In genomic region chr1:184033136-184033469, GRCh38 we compare ENCODE assay signal across 17 cellular contexts. TPM values are rescaled to one million over a fixed set of nuclear protein-coding genes. Genes with fewer than 3 reads are reported as not detected.
DNase-seq lines count a peak whose midpoint lies in the region; FAIRE-seq and TF ChIP-seq lines count a peak whose summit lies in the region.
"Had no signal": no experiment of that assay in that cellular context is flagged by ENCODE, and none has a peak within 500 bp of the region (broad histone marks: within the 10 kb centered on the region; RNA-seq: fewer than 3 reads in every experiment).

No MANE protein-coding gene starts in this region.

- H3K36me3 Mint-ChIP-seq in brain = no peaks in the 10 kb centered on the region
- no peaks in the 10 kb centered on the region for H3K36me3 Mint-ChIP-seq in neural crest cell (ENCODE audit: low read depth)
- no peaks in the 10 kb centered on the region for H3K36me3 Mint-ChIP-seq in chondrocyte (ENCODE audit: low read depth)
- H3K36me3 Mint-ChIP-seq: CD4-positive, alpha-beta memory T cell had no signal

- H3K27ac Mint-ChIP-seq in brain = peak overlapping the region in 3 of 5 experiments; percentile 38 to 92 (median 90)
- peak overlapping the region; percentile 9 for H3K27ac Mint-ChIP-seq in neural crest cell (ENCODE audit: unreplicated experiment)
- no peak overlapping the region for H3K27ac Mint-ChIP-seq in chondrocyte (ENCODE audit: unreplicated experiment)
- H3K27ac Mint-ChIP-seq: CD4-positive, alpha-beta memory T cell; GM23338 had no signal

- H3K9me3 Mint-ChIP-seq in brain (no peaks in the 10 kb centered on the region), neural crest cell (no peaks in the 10 kb centered on the region), chondrocyte (ENCODE audit: low read depth) (no peaks in the 10 kb centered on the region)
- H3K9me3 Mint-ChIP-seq: CD4-positive, alpha-beta memory T cell; GM23338 had no signal

- DNase-seq in NCI-H2227 (lab: John Stamatoyannopoulos, UW; ENCODE audit: unreplicated experiment) = peak; percentile 27
- DNase-seq in NCI-H2227 treated with DMSO at 0.1 percent for 48 hours (lab: John Stamatoyannopoulos, UW) = no peak
- no peak for DNase-seq in neural crest cell (ENCODE audit: low read depth, low spot score)
- no peak for DNase-seq in urothelium cell line (ENCODE audit: low spot score)
- no peak for DNase-seq in middle frontal gyrus (ENCODE audit: extremely low spot score, low spot score)
- no peak for DNase-seq in NCI-H510A treated with DMSO at 0.1 percent for 48 hours (lab: John Stamatoyannopoulos, UW)
- no peak for DNase-seq in chondrocyte (ENCODE audit: low spot score)
- DNase-seq: CD4-positive, alpha-beta memory T cell; DMS53; NCI-H187; NCI-H774; PC-3; SIG-M5 had no signal

- TF ChIP-seq CTCF in brain (conservative IDR thresholded peaks at IDR 0.05) = no peak
- TF ChIP-seq CTCF in neural crest cell (conservative IDR thresholded peaks at IDR 0.05) = no peak
- TF ChIP-seq CTCF in chondrocyte (IDR thresholded peaks at IDR 0.05) = no peak

- H3K27me3 Mint-ChIP-seq in brain = peaks cover 17% of the 10 kb centered on the region
- H3K27me3 Mint-ChIP-seq in neural crest cell (ENCODE audit: low read depth) = peaks cover 8% of the 10 kb centered on the region
- no peaks in the 10 kb centered on the region for H3K27me3 Mint-ChIP-seq in chondrocyte (ENCODE audit: low read depth)

- H3K4me1 Mint-ChIP-seq in brain (peaks cover 80% of the 10 kb centered on the region), neural crest cell (peaks cover 69% of the 10 kb centered on the region), chondrocyte (ENCODE audit: low read depth) (peaks cover 13% of the 10 kb centered on the region)

- FAIRE-seq in urothelium cell line (lab: Jason Lieb, UNC) = no peak
- FAIRE-seq: A204.1, GM12878 had no signal

- H3K4me3 Mint-ChIP-seq in brain = peak overlapping the region in 2 of 5 experiments; percentile 10 to 45
- H3K4me3 Mint-ChIP-seq in neural crest cell = no peak overlapping the region
- H3K4me3 Mint-ChIP-seq in chondrocyte (ENCODE audit: unreplicated experiment) = no peak overlapping the region
- H3K4me3 Mint-ChIP-seq: CD4-positive, alpha-beta memory T cell; GM23338 had no signal

RNA-seq across cellular contexts. Expression of gene COLGALT2, which starts 4.4 kb away (rescaled TPM):
- polyA plus RNA-seq in brain (ENCODE audit: insufficient read depth, low read depth, low replicate concordance) = 15.2 TPM
- total RNA-seq in neural crest cell = 15.8 and 16.0 TPM in 2 replicates
- 3.4 to 8.8 TPM (median 8.1 TPM) in 3 replicates for total RNA-seq in chondrocyte

RNA-seq across cellular contexts. Expression of gene TSEN15, which starts 18.4 kb away (rescaled TPM):
- 30.2 TPM for polyA plus RNA-seq in brain (ENCODE audit: insufficient read depth, low read depth, low replicate concordance)
- 50.2 and 50.5 TPM in 2 replicates for total RNA-seq in neural crest cell
- total RNA-seq in chondrocyte = 38.8 to 41.5 TPM (median 40.6 TPM) in 3 replicates
